14 cellular contexts compared by ENCODE assay signal in the genomic region with DNA sequence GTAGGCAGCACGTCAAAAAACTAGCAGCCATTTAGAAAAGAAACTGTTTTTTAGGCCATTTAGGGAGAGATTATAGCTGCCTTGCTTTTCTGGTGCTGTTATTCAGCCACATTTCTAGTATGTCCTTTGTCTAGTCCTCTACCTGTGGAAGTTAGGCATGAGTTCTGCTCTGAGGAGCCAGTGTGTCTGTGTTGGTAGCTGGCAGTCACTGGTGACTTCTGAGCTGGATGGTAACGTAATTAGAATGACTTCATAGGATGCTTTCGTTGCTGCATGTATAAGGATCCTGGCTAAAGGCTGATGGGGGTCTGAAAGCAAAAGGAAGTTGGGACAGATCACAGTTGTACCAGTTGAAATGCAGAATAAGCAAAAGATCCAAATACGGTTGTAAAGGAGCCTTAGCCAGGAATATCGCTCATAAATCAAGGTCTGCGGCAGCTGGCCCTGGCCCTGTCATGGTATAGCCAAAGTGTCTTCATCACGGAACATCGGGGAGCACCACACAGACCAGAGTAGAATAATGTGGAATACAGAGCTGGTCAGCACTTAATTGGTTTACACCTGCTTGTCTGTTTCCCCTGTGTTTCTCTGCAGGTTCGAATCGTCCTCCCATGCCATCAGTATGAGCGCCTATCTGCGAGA.
"Had no signal": no experiment of that assay in that cellular context is flagged by ENCODE, and none has a peak within 500 bp of the region (broad histone marks: within the 10 kb centered on the region; RNA-seq: fewer than 3 reads in every experiment).

No MANE protein-coding gene starts in this region.

- H3K27ac Mint-ChIP-seq: endodermal cell; stimulated activated naive CD8-positive, alpha-beta T cell treated with anti-CD3 and anti-CD28 coated beads, Interleukin-15, amount 100 ng/mL, for 72 hours had no signal

- H3K4me1 ChIP-seq: gastroesophageal sphincter, lower lobe of right lung, upper lobe of right lung had no signal

- H3K27me3 Mint-ChIP-seq: stimulated activated naive CD8-positive, alpha-beta T cell treated with anti-CD3 and anti-CD28 coated beads, Interleukin-15, amount 100 ng/mL, for 72 hours had no signal

- H3K4me3 Mint-ChIP-seq: endodermal cell; neural crest cell; stimulated activated naive CD8-positive, alpha-beta T cell treated with anti-CD3 and anti-CD28 coated beads, Interleukin-15, amount 100 ng/mL, for 72 hours had no signal

- H3K9me3 ChIP-seq: gastroesophageal sphincter, heart right ventricle, lower lobe of right lung, upper lobe of right lung had no signal

- H3K27me3 ChIP-seq: gastroesophageal sphincter, heart right ventricle, upper lobe of right lung had no signal

- H3K4me3 ChIP-seq: gastroesophageal sphincter, heart right ventricle, lower lobe of right lung, upper lobe of right lung had no signal

- H3K27ac ChIP-seq: gastroesophageal sphincter, heart right ventricle, lower lobe of right lung, upper lobe of right lung had no signal

- ATAC-seq: activated CD4-positive, CD25-positive, alpha-beta regulatory T cell treated with anti-CD3 and anti-CD28 coated beads, Interleukin-2, amount 50 U/mL, for 24 hours; gastroesophageal sphincter; heart right ventricle; left cardiac atrium; lower lobe of right lung; sciatic nerve; stimulated activated naive CD8-positive, alpha-beta T cell treated with anti-CD3 and anti-CD28 coated beads, Interleukin-15, amount 100 ng/mL, for 72 hours; upper lobe of right lung had no signal

- DNase-seq: activated naive CD4-positive, alpha-beta T cell treated with Interleukin-2 at 50 U/mL for 16 hours; activated T-cell treated with anti-CD3 and anti-CD28 coated beads for 4 hours; aorta; endodermal cell; heart right ventricle; left cardiac atrium; lower lobe of right lung; stimulated activated naive CD8-positive, alpha-beta T cell treated with anti-CD3 and anti-CD28 coated beads, Interleukin-15, amount 100 ng/mL, for 72 hours; T-helper 9 cell; upper lobe of right lung had no signal

- H3K9me3 Mint-ChIP-seq: endodermal cell; neural crest cell; stimulated activated naive CD8-positive, alpha-beta T cell treated with anti-CD3 and anti-CD28 coated beads, Interleukin-15, amount 100 ng/mL, for 72 hours had no signal
